ENCODE assay signal across 14 cellular contexts in the genomic region with DNA sequence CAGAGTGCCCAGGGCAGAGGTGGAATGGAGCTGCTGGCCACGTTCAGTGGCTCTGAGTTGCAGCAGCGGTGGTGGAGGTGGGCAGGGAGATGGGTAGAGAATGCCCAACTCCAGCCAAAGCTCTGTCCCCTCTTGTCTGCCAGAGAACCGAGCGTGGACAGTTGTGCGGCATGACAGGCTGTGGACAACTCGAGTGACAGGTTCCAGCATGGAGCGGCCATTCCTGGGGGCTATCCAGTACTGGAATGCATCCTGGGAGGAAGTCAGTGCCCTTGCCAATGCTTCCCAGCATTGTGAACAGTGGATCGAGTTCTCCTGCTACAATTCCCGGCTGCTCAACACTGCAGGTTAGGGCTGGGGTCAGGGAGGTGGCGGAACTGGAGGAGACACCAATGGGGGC. TPM values are rescaled to one million over a fixed set of nuclear protein-coding genes. Genes with fewer than 3 reads are reported as not detected.
A peak's percentile ranks its signal among the peaks of the same experiment; 100 is the strongest.
DNase-seq lines count a peak whose midpoint lies in the region; ATAC-seq and TF ChIP-seq lines count a peak whose summit lies in the region.
"Had no signal": no experiment of that assay in that cellular context is flagged by ENCODE, and none has a peak within 500 bp of the region (broad histone marks: within the 10 kb centered on the region; RNA-seq: fewer than 3 reads in every experiment).

No MANE protein-coding gene starts in this region.

- peaks cover 0 to 60% of the 10 kb centered on the region in 2 donors for H3K36me3 ChIP-seq in psoas muscle (ENCODE audit: insufficient read depth in 1 of 2, low read depth in 1 of 2)
- H3K36me3 ChIP-seq in stomach, result peaks cover 10 to 86% (median 66%) of the 10 kb centered on the region in 4 donors

- peaks cover 23% of the 10 kb centered on the region for H3K4me1 Mint-ChIP-seq in endothelial cell (ENCODE audit: unreplicated experiment)
- H3K4me1 Mint-ChIP-seq in CD4-positive, alpha-beta T cell (ENCODE audit: low read depth), result no peaks in the 10 kb centered on the region

- H3K36me3 Mint-ChIP-seq in endothelial cell (ENCODE audit: low read depth, unreplicated experiment), result peaks cover 6% of the 10 kb centered on the region
- H3K36me3 Mint-ChIP-seq in CD4-positive, alpha-beta T cell (ENCODE audit: low read depth), result peaks cover under 1% of the 10 kb centered on the region

- TF ChIP-seq EP300 in stomach (IDR thresholded peaks at IDR 0.05), result no peak

- H3K4me1 ChIP-seq in psoas muscle, result no peaks in the 10 kb centered on the region
- H3K4me1 ChIP-seq in stomach, result no peaks in the 10 kb centered on the region
- H3K4me1 ChIP-seq: BLaER1, HAP-1 had no signal

- no peak overlapping the region for H3K27ac ChIP-seq in psoas muscle
- H3K27ac ChIP-seq in CD4-positive, alpha-beta T cell (ENCODE audit: low read depth, low read length), result no peak overlapping the region
- H3K27ac ChIP-seq in stomach, result no peak overlapping the region
- H3K27ac ChIP-seq: BLaER1 had no signal

- H3K27ac Mint-ChIP-seq in endothelial cell (ENCODE audit: unreplicated experiment), result peak overlapping the region; percentile 89
- H3K27ac Mint-ChIP-seq in CD4-positive, alpha-beta T cell, result no peak overlapping the region

- H3K4me3 ChIP-seq in psoas muscle (no peak overlapping the region), stomach (no peak overlapping the region)
- H3K4me3 ChIP-seq: BLaER1, HAP-1 had no signal

- H3K27me3 Mint-ChIP-seq in endothelial cell (ENCODE audit: unreplicated experiment), result peaks cover 16% of the 10 kb centered on the region
- H3K27me3 Mint-ChIP-seq in CD4-positive, alpha-beta T cell, result peaks cover 2% of the 10 kb centered on the region

- H3K9me3 ChIP-seq in psoas muscle (no peaks in the 10 kb centered on the region), stomach (no peaks in the 10 kb centered on the region)
- no peaks in the 10 kb centered on the region for H3K9me3 ChIP-seq in CD4-positive, alpha-beta T cell (ENCODE audit: control insufficient read depth, low read length)
- H3K9me3 ChIP-seq: BLaER1, HAP-1 had no signal

- CTCF ChIA-PET in CD4-positive, alpha-beta T cell (lab: Charles Lee), result no interaction called here

- peak; percentile 83 for ATAC-seq in Right ventricle myocardium inferior
- peak; percentile 67 for ATAC-seq in left ventricle myocardium superior
- ATAC-seq in psoas muscle, result peak in 3 of 4 donors; percentile 19 to 77 (median 50)
- no peak for ATAC-seq in CD4-positive, alpha-beta T cell (ENCODE audit: poor library complexity)

- no peak for TF ChIP-seq POLR2A in stomach (IDR thresholded peaks at IDR 0.05)

- no peak for TF ChIP-seq CTCF in endothelial cell (IDR thresholded peaks at IDR 0.05; ENCODE audit: unreplicated experiment)
- TF ChIP-seq CTCF in psoas muscle (IDR thresholded peaks at IDR 0.05), result no peak
- TF ChIP-seq CTCF in CD4-positive, alpha-beta T cell (IDR thresholded peaks at IDR 0.05), result no peak
- TF ChIP-seq CTCF in stomach (IDR thresholded peaks at IDR 0.05), result no peak

- no peak for DNase-seq in Right ventricle myocardium inferior (ENCODE audit: missing footprints)
- DNase-seq in cardiac septum (ENCODE audit: low spot score), result no peak
- no peak for DNase-seq in endothelial cell (ENCODE audit: low spot score)
- DNase-seq in left ventricle myocardium superior, result no peak
- DNase-seq in psoas muscle, result no peak
- no peak for DNase-seq in NCI-H774 (lab: John Stamatoyannopoulos, UW)
- no peak for DNase-seq in CD4-positive, alpha-beta T cell
- DNase-seq in stomach, result no peak
- DNase-seq: 8988T, AML-193, DMS79, GOT3 had no signal

- H3K27me3 ChIP-seq in psoas muscle (ENCODE audit: insufficient read depth in 3 of 3, low read length in 2 of 3), result no peaks in the 10 kb centered on the region
- no peaks in the 10 kb centered on the region for H3K27me3 ChIP-seq in CD4-positive, alpha-beta T cell (ENCODE audit: control insufficient read depth, insufficient read depth, low read length)
- H3K27me3 ChIP-seq in stomach, result no peaks in the 10 kb centered on the region
- H3K27me3 ChIP-seq: BLaER1 had no signal

- H3K4me3 Mint-ChIP-seq in endothelial cell (ENCODE audit: unreplicated experiment), result no peak overlapping the region
- no peak overlapping the region for H3K4me3 Mint-ChIP-seq in CD4-positive, alpha-beta T cell

- POLR2A ChIA-PET in CD4-positive, alpha-beta T cell (lab: Charles Lee), result no interaction called here

- intact Hi-C loops in Right ventricle myocardium inferior (cut with DNase I), result no loop called here
- intact Hi-C loops in cardiac septum (cut with DNase I), result no loop called here
- intact Hi-C loops in left ventricle myocardium superior (cut with micrococcal nuclease), result no loop called here
- intact Hi-C loops in psoas muscle (cut with DNase I), result loop anchor here in 1 of 2 donors (5.0 kb wide), 1 partner anchor 52 kb away; no protein-coding TSS in a partner anchor
- intact Hi-C loops in CD4-positive, alpha-beta T cell (cut with DNase I, micrococcal nuclease), result no loop called here
- intact Hi-C loops in stomach (cut with DNase I; ENCODE audit: low total_unique reads), result no loop called here

- WGBS in psoas muscle, 3 donors, result 38 to 49% (median 46%) methylated on average over 10 of the region's 10 CpGs
- 85 to 91% (median 88%) methylated on average over 8 to 10 of the region's 10 CpGs for WGBS in stomach, 5 donors

- H3K9me3 Mint-ChIP-seq in endothelial cell (ENCODE audit: unreplicated experiment), result no peaks in the 10 kb centered on the region
- H3K9me3 Mint-ChIP-seq in CD4-positive, alpha-beta T cell, result no peaks in the 10 kb centered on the region

RNA-seq across cellular contexts. Expression of a gene that starts 8.3 kb away (rescaled TPM):
- total RNA-seq in Right ventricle myocardium inferior, result 7.3 TPM
- total RNA-seq in cardiac septum, result 7.0 TPM
- total RNA-seq in endothelial cell (ENCODE audit: unreplicated experiment), result 8.9 TPM
- 7.0 TPM for total RNA-seq in left ventricle myocardium superior
- 1 to 10 TPM; 1.9 to 2.6 (median 2.2) TPM for total RNA-seq in psoas muscle
- polyA plus RNA-seq in psoas muscle, result 1 to 10 TPM; 1.0 to 3.4 (median 1.1) TPM
- total RNA-seq in CD4-positive, alpha-beta T cell, result 1 to 10 TPM; 4.4 to 4.5 TPM
- total RNA-seq in stomach, result 10 to 100 TPM in 2 of 5 donors, 1 to 10 TPM in 3; 6.7 to 13.3 (median 9.0) TPM
- 1 to 10 TPM in 2 of 3 donors, under 1 TPM in 1; 0.76 to 2.7 (median 2.6) TPM for polyA plus RNA-seq in stomach

RNA-seq across cellular contexts. Expression of a gene that starts 9.0 kb away (rescaled TPM):
- 1.5 TPM for total RNA-seq in Right ventricle myocardium inferior
- total RNA-seq in cardiac septum, result 1.2 TPM
- 1.2 TPM for total RNA-seq in endothelial cell (ENCODE audit: unreplicated experiment)
- total RNA-seq in left ventricle myocardium superior, result 1.7 TPM
- 1 to 10 TPM; 1.2 to 5.0 (median 2.8) TPM for total RNA-seq in psoas muscle
- polyA plus RNA-seq in psoas muscle, result 1 to 10 TPM; 1.0 to 3.3 (median 1.6) TPM
- total RNA-seq in CD4-positive, alpha-beta T cell, result 1 to 10 TPM; 1.5 to 2.4 TPM
- total RNA-seq in stomach, result 10 to 100 TPM in 1 of 5 donors, 1 to 10 TPM in 3, not detected in 1; 1.7 to 11.7 (median 7.0) TPM
- polyA plus RNA-seq in stomach, result 1 to 10 TPM in 1 of 3 donors, under 1 TPM in 2; 0.55 to 1.4 (median 0.56) TPM

RNA-seq across cellular contexts. Expression of a gene that starts 13.8 kb away (rescaled TPM):
- total RNA-seq in Right ventricle myocardium inferior (26.1 TPM), cardiac septum (20.2 TPM), endothelial cell (ENCODE audit: unreplicated experiment) (25.2 TPM), left ventricle myocardium superior (35.7 TPM), psoas muscle (10 to 100 TPM; 15.0 to 33.8 (median 28.0) TPM), stomach (10 to 100 TPM; 16.5 to 96.0 (median 28.0) TPM)
- polyA plus RNA-seq in psoas muscle (10 to 100 TPM; 12.7 to 15.8 (median 14.2) TPM), stomach (10 to 100 TPM; 19.1 to 74.4 (median 52.9) TPM)
- 1 to 10 TPM in 1 of 2 experiments, under 1 TPM in 1; 0.60 to 1.1 TPM for total RNA-seq in CD4-positive, alpha-beta T cell

RNA-seq across cellular contexts. Expression of a gene that starts 31.5 kb away (rescaled TPM):
- total RNA-seq in Right ventricle myocardium inferior (15.0 TPM), cardiac septum (21.9 TPM), endothelial cell (ENCODE audit: unreplicated experiment) (19.7 TPM), left ventricle myocardium superior (17.1 TPM), psoas muscle (10 to 100 TPM in 1 of 4 donors, 1 to 10 TPM in 3; 3.8 to 11.9 (median 5.7) TPM), stomach (100 to 1,000 TPM in 2 of 5 donors, 10 to 100 TPM in 2, 1 to 10 TPM in 1; 4.3 to 181 (median 15.8) TPM)
- polyA plus RNA-seq in psoas muscle (1 to 10 TPM; 2.7 to 4.9 (median 4.2) TPM), stomach (10 to 100 TPM; 13.3 to 17.1 (median 15.9) TPM)
- 1 to 10 TPM; 9.0 to 9.7 TPM for total RNA-seq in CD4-positive, alpha-beta T cell

RNA-seq across cellular contexts. Expression of a gene that starts 54.2 kb away (rescaled TPM):
- 44.4 TPM for total RNA-seq in Right ventricle myocardium inferior
- total RNA-seq in cardiac septum, result 45.4 TPM
- 31.7 TPM for total RNA-seq in endothelial cell (ENCODE audit: unreplicated experiment)
- 49.6 TPM for total RNA-seq in left ventricle myocardium superior
- 10 to 100 TPM; 25.7 to 59.1 (median 33.7) TPM for total RNA-seq in psoas muscle
- polyA plus RNA-seq in psoas muscle, result 10 to 100 TPM; 15.2 to 43.9 (median 22.3) TPM
- total RNA-seq in CD4-positive, alpha-beta T cell, result 10 to 100 TPM; 73.3 to 76.1 TPM
- total RNA-seq in stomach, result 100 to 1,000 TPM in 1 of 5 donors, 10 to 100 TPM in 4; 28.1 to 512 (median 35.6) TPM
- 10 to 100 TPM in 1 of 3 donors, 1 to 10 TPM in 2; 6.3 to 16.0 (median 6.7) TPM for polyA plus RNA-seq in stomach
